ENCODE assay signal across 25 cellular contexts in genomic region chr5:133702773-133703770, GRCh38.
"Had no signal": no experiment of that assay in that cellular context is flagged by ENCODE, and none has a peak within 500 bp of the region (broad histone marks: within the 10 kb centered on the region; RNA-seq: fewer than 3 reads in every experiment).

No MANE protein-coding gene starts in this region.

- H3K9me3 ChIP-seq: gastroesophageal sphincter, psoas muscle, thoracic aorta, vagina had no signal

- H3K27me3 ChIP-seq: gastroesophageal sphincter, vagina had no signal

- DNase-seq: activated CD4-positive, alpha-beta memory T cell treated with anti-CD3 and anti-CD28 coated beads for 36 hours; activated CD4-positive, alpha-beta T cell treated with anti-CD3 and anti-CD28 coated beads, Interleukin-2, amount 10 ng/mL, durations not matched to agents 24 days and 14 days; activated CD4-positive, CD25-positive, alpha-beta regulatory T cell treated with anti-CD3 and anti-CD28 coated beads, Interleukin-2, amount 50 U/mL, for 72 hours; activated naive CD4-positive, alpha-beta T cell; activated T-cell treated with anti-CD3 and anti-CD28 coated beads for 4 hours; activated T-cell treated with anti-CD3 and anti-CD28 coated beads, Interleukin-2, amount 50 U/mL, for 72 hours; effector memory CD4-positive, alpha-beta T cell; hippocampal formation; kidney; left colon; mammary epithelial cell; naive B cell; occipital lobe; psoas muscle; stimulated activated CD4-positive, alpha-beta T cell treated with anti-CD3 and anti-CD28 coated beads, Interleukin-15, amount 100 ng/mL, for 24 hours; stimulated activated CD4-positive, alpha-beta T cell treated with anti-CD3 and anti-CD28 coated beads, Interleukin-2, amount 100 ng/mL, for 24 hours; stimulated activated naive CD4-positive, alpha-beta T cell; T-helper 2 cell; trophoblast cell had no signal

- H3K36me3 ChIP-seq: gastroesophageal sphincter, thoracic aorta, vagina had no signal

- ATAC-seq: activated naive CD4-positive, alpha-beta T cell treated with anti-CD3 and anti-CD28 coated beads, Interleukin-2, amount 50 U/mL, for 72 hours; activated T-cell treated with anti-CD3 and anti-CD28 coated beads, Interleukin-2, amount 50 U/mL, for 72 hours; gastroesophageal sphincter; left colon; psoas muscle had no signal

- H3K4me3 ChIP-seq: gastroesophageal sphincter, psoas muscle, smooth muscle cell, thoracic aorta, vagina had no signal

- H3K4me1 ChIP-seq: gastroesophageal sphincter, parathyroid adenoma, psoas muscle, vagina had no signal
